In the genomic region with DNA sequence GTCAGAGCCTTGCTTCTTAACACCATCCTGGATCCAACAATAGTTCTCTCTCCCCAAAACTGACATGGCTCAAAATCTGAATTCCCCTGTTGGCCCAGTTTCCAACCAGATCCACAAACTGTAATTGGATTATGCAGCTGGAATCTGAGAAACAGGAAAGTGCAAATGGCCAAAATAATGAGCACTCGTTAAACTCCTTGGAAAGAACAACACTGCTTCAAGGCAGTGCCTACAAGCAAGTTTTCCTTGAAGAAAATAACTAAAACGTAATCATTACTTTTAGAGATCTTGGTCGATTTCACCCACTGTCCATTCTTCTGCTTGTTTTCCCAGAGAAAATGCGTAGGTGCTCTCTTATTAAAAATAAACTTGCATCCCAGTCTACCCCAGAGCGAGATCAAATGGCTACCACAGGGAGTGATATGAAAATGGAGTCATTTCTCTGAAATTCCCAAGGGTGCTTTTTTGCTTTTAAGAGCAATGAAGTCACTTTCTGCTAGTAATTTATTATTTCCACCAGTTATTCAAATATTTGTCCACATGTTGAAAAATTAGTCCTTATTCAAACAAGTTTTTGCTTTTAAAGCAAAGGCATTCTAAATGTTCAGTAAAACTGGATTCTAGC, we compare ENCODE assay signal across 2 cellular contexts.
TF ChIP-seq lines count a peak whose summit lies in the region.

No MANE protein-coding gene starts in this region.

TF ChIP-seq in IMR-90, 13 proteins besides CTCF, POLR2A, EP300 and RAD21:
- TF ChIP-seq RFX5 (IDR thresholded peaks at IDR 0.05; ENCODE audit: low read depth, low read length) = no peak
- TF ChIP-seq CEBPB (IDR thresholded peaks at IDR 0.05; ENCODE audit: low read depth, low read length) = no peak
- TF ChIP-seq BHLHE40 (IDR thresholded peaks at IDR 0.05; ENCODE audit: low read depth, low read length) = no peak
- TF ChIP-seq MAZ (IDR thresholded peaks at IDR 0.05; ENCODE audit: borderline replicate concordance, low read depth, low read length) = no peak
- no peak for TF ChIP-seq FOS (IDR thresholded peaks at IDR 0.05; ENCODE audit: low read depth, low read length)
- no peak for TF ChIP-seq CHD1 (IDR thresholded peaks at IDR 0.05; ENCODE audit: low read depth, low read length)
- TF ChIP-seq RCOR1 (IDR thresholded peaks at IDR 0.05; ENCODE audit: insufficient replicate concordance, low read length) = no peak
- TF ChIP-seq NFE2L2 (IDR thresholded peaks at IDR 0.05; ENCODE audit: low read depth, low read length) = no peak
- TF ChIP-seq, protein P1, sequence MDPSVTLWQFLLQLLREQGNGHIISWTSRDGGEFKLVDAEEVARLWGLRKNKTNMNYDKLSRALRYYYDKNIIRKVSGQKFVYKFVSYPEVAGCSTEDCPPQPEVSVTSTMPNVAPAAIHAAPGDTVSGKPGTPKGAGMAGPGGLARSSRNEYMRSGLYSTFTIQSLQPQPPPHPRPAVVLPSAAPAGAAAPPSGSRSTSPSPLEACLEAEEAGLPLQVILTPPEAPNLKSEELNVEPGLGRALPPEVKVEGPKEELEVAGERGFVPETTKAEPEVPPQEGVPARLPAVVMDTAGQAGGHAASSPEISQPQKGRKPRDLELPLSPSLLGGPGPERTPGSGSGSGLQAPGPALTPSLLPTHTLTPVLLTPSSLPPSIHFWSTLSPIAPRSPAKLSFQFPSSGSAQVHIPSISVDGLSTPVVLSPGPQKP (IDR thresholded peaks at IDR 0.05; ENCODE audit: borderline replicate concordance, low read depth, low read length) = no peak
- no peak for TF ChIP-seq MAFK (IDR thresholded peaks at IDR 0.05; ENCODE audit: low read depth, low read length)
- no peak for TF ChIP-seq SMC3 (IDR thresholded peaks at IDR 0.05; ENCODE audit: low read depth, low read length)
- no peak for TF ChIP-seq MXI1 (IDR thresholded peaks at IDR 0.05; ENCODE audit: borderline replicate concordance, low read depth, low read length)
- TF ChIP-seq, protein P2, sequence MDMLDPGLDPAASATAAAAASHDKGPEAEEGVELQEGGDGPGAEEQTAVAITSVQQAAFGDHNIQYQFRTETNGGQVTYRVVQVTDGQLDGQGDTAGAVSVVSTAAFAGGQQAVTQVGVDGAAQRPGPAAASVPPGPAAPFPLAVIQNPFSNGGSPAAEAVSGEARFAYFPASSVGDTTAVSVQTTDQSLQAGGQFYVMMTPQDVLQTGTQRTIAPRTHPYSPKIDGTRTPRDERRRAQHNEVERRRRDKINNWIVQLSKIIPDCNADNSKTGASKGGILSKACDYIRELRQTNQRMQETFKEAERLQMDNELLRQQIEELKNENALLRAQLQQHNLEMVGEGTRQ (IDR thresholded peaks at IDR 0.05; ENCODE audit: low read depth, low read length) = no peak

TF ChIP-seq in H1, 55 proteins besides CTCF, POLR2A, EP300 and RAD21:
- TF ChIP-seq SAP30 (IDR thresholded peaks at IDR 0.05; ENCODE audit: insufficient read depth, insufficient replicate concordance, low read length) (no peak), RNF2 (IDR thresholded peaks at IDR 0.05; ENCODE audit: borderline replicate concordance, low read depth, low read length, missing control alignments, poor library complexity, severe bottlenecking) (no peak), RFX5 (IDR thresholded peaks at IDR 0.05; ENCODE audit: borderline replicate concordance, low read depth, low read length) (no peak), E2F6 (IDR thresholded peaks at IDR 0.05) (no peak), CHD1 (IDR thresholded peaks at IDR 0.05; ENCODE audit: low read depth, low read length) (no peak), SIN3A (conservative IDR thresholded peaks at IDR 0.05 in 1 of 2, IDR thresholded peaks at IDR 0.05 in 1 of 2; ENCODE audit: low read depth in 1 of 2, low read length in 2 of 2) (no peak)
- TF ChIP-seq, protein P3, sequence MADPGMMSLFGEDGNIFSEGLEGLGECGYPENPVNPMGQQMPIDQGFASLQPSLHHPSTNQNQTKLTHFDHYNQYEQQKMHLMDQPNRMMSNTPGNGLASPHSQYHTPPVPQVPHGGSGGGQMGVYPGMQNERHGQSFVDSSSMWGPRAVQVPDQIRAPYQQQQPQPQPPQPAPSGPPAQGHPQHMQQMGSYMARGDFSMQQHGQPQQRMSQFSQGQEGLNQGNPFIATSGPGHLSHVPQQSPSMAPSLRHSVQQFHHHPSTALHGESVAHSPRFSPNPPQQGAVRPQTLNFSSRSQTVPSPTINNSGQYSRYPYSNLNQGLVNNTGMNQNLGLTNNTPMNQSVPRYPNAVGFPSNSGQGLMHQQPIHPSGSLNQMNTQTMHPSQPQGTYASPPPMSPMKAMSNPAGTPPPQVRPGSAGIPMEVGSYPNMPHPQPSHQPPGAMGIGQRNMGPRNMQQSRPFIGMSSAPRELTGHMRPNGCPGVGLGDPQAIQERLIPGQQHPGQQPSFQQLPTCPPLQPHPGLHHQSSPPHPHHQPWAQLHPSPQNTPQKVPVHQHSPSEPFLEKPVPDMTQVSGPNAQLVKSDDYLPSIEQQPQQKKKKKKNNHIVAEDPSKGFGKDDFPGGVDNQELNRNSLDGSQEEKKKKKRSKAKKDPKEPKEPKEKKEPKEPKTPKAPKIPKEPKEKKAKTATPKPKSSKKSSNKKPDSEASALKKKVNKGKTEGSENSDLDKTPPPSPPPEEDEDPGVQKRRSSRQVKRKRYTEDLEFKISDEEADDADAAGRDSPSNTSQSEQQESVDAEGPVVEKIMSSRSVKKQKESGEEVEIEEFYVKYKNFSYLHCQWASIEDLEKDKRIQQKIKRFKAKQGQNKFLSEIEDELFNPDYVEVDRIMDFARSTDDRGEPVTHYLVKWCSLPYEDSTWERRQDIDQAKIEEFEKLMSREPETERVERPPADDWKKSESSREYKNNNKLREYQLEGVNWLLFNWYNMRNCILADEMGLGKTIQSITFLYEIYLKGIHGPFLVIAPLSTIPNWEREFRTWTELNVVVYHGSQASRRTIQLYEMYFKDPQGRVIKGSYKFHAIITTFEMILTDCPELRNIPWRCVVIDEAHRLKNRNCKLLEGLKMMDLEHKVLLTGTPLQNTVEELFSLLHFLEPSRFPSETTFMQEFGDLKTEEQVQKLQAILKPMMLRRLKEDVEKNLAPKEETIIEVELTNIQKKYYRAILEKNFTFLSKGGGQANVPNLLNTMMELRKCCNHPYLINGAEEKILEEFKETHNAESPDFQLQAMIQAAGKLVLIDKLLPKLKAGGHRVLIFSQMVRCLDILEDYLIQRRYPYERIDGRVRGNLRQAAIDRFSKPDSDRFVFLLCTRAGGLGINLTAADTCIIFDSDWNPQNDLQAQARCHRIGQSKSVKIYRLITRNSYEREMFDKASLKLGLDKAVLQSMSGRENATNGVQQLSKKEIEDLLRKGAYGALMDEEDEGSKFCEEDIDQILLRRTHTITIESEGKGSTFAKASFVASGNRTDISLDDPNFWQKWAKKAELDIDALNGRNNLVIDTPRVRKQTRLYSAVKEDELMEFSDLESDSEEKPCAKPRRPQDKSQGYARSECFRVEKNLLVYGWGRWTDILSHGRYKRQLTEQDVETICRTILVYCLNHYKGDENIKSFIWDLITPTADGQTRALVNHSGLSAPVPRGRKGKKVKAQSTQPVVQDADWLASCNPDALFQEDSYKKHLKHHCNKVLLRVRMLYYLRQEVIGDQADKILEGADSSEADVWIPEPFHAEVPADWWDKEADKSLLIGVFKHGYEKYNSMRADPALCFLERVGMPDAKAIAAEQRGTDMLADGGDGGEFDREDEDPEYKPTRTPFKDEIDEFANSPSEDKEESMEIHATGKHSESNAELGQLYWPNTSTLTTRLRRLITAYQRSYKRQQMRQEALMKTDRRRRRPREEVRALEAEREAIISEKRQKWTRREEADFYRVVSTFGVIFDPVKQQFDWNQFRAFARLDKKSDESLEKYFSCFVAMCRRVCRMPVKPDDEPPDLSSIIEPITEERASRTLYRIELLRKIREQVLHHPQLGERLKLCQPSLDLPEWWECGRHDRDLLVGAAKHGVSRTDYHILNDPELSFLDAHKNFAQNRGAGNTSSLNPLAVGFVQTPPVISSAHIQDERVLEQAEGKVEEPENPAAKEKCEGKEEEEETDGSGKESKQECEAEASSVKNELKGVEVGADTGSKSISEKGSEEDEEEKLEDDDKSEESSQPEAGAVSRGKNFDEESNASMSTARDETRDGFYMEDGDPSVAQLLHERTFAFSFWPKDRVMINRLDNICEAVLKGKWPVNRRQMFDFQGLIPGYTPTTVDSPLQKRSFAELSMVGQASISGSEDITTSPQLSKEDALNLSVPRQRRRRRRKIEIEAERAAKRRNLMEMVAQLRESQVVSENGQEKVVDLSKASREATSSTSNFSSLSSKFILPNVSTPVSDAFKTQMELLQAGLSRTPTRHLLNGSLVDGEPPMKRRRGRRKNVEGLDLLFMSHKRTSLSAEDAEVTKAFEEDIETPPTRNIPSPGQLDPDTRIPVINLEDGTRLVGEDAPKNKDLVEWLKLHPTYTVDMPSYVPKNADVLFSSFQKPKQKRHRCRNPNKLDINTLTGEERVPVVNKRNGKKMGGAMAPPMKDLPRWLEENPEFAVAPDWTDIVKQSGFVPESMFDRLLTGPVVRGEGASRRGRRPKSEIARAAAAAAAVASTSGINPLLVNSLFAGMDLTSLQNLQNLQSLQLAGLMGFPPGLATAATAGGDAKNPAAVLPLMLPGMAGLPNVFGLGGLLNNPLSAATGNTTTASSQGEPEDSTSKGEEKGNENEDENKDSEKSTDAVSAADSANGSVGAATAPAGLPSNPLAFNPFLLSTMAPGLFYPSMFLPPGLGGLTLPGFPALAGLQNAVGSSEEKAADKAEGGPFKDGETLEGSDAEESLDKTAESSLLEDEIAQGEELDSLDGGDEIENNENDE (IDR thresholded peaks at IDR 0.05; ENCODE audit: insufficient replicate concordance, low read length) = no peak
